9 cellular contexts compared by ENCODE assay signal in genomic region chr2:10497797-10498251, GRCh38. TPM values are rescaled to one million over a fixed set of nuclear protein-coding genes. Genes with fewer than 3 reads are reported as not detected.
DNase-seq lines count a peak whose midpoint lies in the region; ATAC-seq, FAIRE-seq and TF ChIP-seq lines count a peak whose summit lies in the region.
"Had no signal": no experiment of that assay in that cellular context is flagged by ENCODE, and none has a peak within 500 bp of the region (broad histone marks: within the 10 kb centered on the region; RNA-seq: fewer than 3 reads in every experiment).

No MANE protein-coding gene starts in this region.

- H3K27ac Mint-ChIP-seq in astrocyte (ENCODE audit: unreplicated experiment) = peak overlapping the region; percentile 41

- TF ChIP-seq CTCF in A549 (IDR thresholded peaks at IDR 0.05) = no peak
- no peak for TF ChIP-seq CTCF in astrocyte (IDR thresholded peaks at IDR 0.05; ENCODE audit: insufficient read depth, low read depth, low read length)

- no peaks in the 10 kb centered on the region for H3K79me2 ChIP-seq in astrocyte (ENCODE audit: insufficient read depth, low read length)

- H3K9me3 ChIP-seq in A549 (no peaks in the 10 kb centered on the region), astrocyte (ENCODE audit: insufficient read depth, low read depth, low read length) (no peaks in the 10 kb centered on the region)

- no peaks in the 10 kb centered on the region for H3K36me3 ChIP-seq in astrocyte (ENCODE audit: insufficient read depth, low read length)

- H3K4me1 Mint-ChIP-seq in astrocyte (ENCODE audit: low read depth, unreplicated experiment) = peaks cover 6% of the 10 kb centered on the region

- peak; percentile 84 to 85 for DNase-seq in A549 (ENCODE audit: low read depth in 1 of 2, low spot score in 1 of 2)
- DNase-seq in HPDE6-E6E7 (ENCODE audit: extremely low spot score) = peak; percentile 91
- peak; percentile 6 for DNase-seq in SKM-1 treated with dmso at 0.1 percent for 144 hours (lab: John Stamatoyannopoulos, UW; ENCODE audit: unreplicated experiment)
- DNase-seq in astrocyte (ENCODE audit: low read depth) = peak; percentile 79
- DNase-seq in kidney tubule cell (ENCODE audit: low spot score) = peak; percentile 91
- peak; percentile 45 to 48 for DNase-seq in stimulated activated CD8-positive, alpha-beta memory T cell treated with anti-CD3 and anti-CD28 coated beads, Interleukin-15, amount 100 ng/mL, for 4 hours (ENCODE audit: low read depth in 2 of 2)

- TF ChIP-seq POLR2A in A549 (IDR thresholded peaks at IDR 0.05; ENCODE audit: low read length) = no peak

- peak; percentile 55 to 61; a peak in 2 of 5 replicates for TF ChIP-seq EP300 in A549 (IDR thresholded peaks at IDR 0.05)

- H3K27me3 ChIP-seq in astrocyte (ENCODE audit: insufficient read depth, low read length) = peaks cover 4% of the 10 kb centered on the region

- CTCF ChIA-PET in A549 (lab: Yijun Ruan, JAX) = interaction anchor here (0.6 to 2.6 kb wide), 7 partner anchors 14 to 89 kb away, joined by 3 to 9 read pairs (median 4); partner anchors contain the start of gene ODC1

- H2AFZ ChIP-seq in astrocyte (ENCODE audit: low read depth, low read length) = peak overlapping the region; percentile 23

- peaks cover 41% of the 10 kb centered on the region for H3K27me3 Mint-ChIP-seq in astrocyte (ENCODE audit: low read depth, unreplicated experiment)

- H3K4me2 ChIP-seq in A549 (peak overlapping the region; percentile 75), astrocyte (ENCODE audit: low read length) (peak overlapping the region; percentile 55)

- POLR2A ChIA-PET in A549 (lab: Yijun Ruan, JAX) = interaction anchor here (0.8 to 1.8 kb wide), 5 partner anchors 11 to 61 kb away, joined by 3 to 10 read pairs (median 4); partner anchors contain the start of gene ODC1

- peaks cover 4% of the 10 kb centered on the region for H3K9me3 Mint-ChIP-seq in astrocyte (ENCODE audit: unreplicated experiment)

- H3K27ac ChIP-seq in A549 = peak overlapping the region; percentile 32 to 62; a peak in 4 of 6 replicates
- no peak overlapping the region for H3K27ac ChIP-seq in astrocyte (ENCODE audit: low read depth, low read length)

- H3K9ac ChIP-seq in astrocyte (ENCODE audit: low read length) = peak overlapping the region; percentile 5

- WGBS in A549 (ENCODE audit: missing lambda C conversion rate) = 8% methylated on average over 21 of the region's 24 CpGs

- H3K4me3 ChIP-seq in A549 (no peak overlapping the region), astrocyte (ENCODE audit: insufficient read depth, low read depth, low read length) (no peak overlapping the region)

- H3K4me3 Mint-ChIP-seq in astrocyte (ENCODE audit: unreplicated experiment) = no peak overlapping the region

- FAIRE-seq in A549 (lab: Jason Lieb, UNC) (no peak), astrocyte (lab: Jason Lieb, UNC) (no peak)

- H3K36me3 Mint-ChIP-seq in astrocyte (ENCODE audit: low read depth, unreplicated experiment) = peaks cover 2% of the 10 kb centered on the region
- H3K36me3 Mint-ChIP-seq: brain had no signal

- TF ChIP-seq RAD21 in A549 (conservative IDR thresholded peaks at IDR 0.05 in 1 of 2, IDR thresholded peaks at IDR 0.05 in 1 of 2) = peak in 1 of 2 experiments; percentile 27; a peak in 2 of 5 replicates

- no peaks in the 10 kb centered on the region for H4K20me1 ChIP-seq in astrocyte (ENCODE audit: insufficient read depth, low read length)

- H3K4me1 ChIP-seq in A549 = peaks cover 38% of the 10 kb centered on the region
- peaks cover 22% of the 10 kb centered on the region for H3K4me1 ChIP-seq in astrocyte (ENCODE audit: insufficient read depth, low read length)

- ATAC-seq in A549 (peak; percentile 64 to 66), HG03354 (IDR thresholded peaks at IDR 0.05; ENCODE audit: poor library complexity, severe bottlenecking, unreplicated experiment) (no peak), HG03139 (IDR thresholded peaks at IDR 0.05; ENCODE audit: unreplicated experiment) (no peak)

TF ChIP-seq in A549, 52 proteins besides CTCF, POLR2A, EP300 and RAD21:
- TF ChIP-seq FOSL2 (IDR thresholded peaks at IDR 0.05) (peak; percentile 85), FOSL2 (CRISPR knock-in tag; IDR thresholded peaks at IDR 0.05) (peak; percentile 98), NPAS2 (CRISPR knock-in tag; IDR thresholded peaks at IDR 0.05; ENCODE audit: borderline replicate concordance) (no peak), PBX3 (IDR thresholded peaks at IDR 0.05) (peak; percentile 80), BHLHE40 (IDR thresholded peaks at IDR 0.05; ENCODE audit: low read depth, low read length) (peak; percentile 88), KDM1A (IDR thresholded peaks at IDR 0.05; ENCODE audit: low read depth) (no peak), SMC3 (IDR thresholded peaks at IDR 0.05) (peak; percentile 28; the same call in 1 of the 3 replicates), CEBPB (IDR thresholded peaks at IDR 0.05) (peak; percentile 62 to 65), HES2 (IDR thresholded peaks at IDR 0.05) (peak; percentile 54; the same call in 1 of the 2 replicates), BCL3 (IDR thresholded peaks at IDR 0.05) (peak; percentile 83; the same call in 2 of the 3 replicates), ZFP36 (IDR thresholded peaks at IDR 0.05; ENCODE audit: borderline replicate concordance, partially characterized antibody) (no peak), GATA3 (IDR thresholded peaks at IDR 0.05; ENCODE audit: borderline replicate concordance) (peak; percentile 73; the same call in 1 of the 2 replicates), CBX2 (IDR thresholded peaks at IDR 0.05; ENCODE audit: borderline replicate concordance, low read depth) (no peak), JUN (IDR thresholded peaks at IDR 0.05) (peak; percentile 36 to 63; a peak in 3 of 5 replicates), MAX (IDR thresholded peaks at IDR 0.05) (peak; percentile 73; the same call in 1 of the 2 replicates), JUNB (IDR thresholded peaks at IDR 0.05) (peak; percentile 74), HEYL (CRISPR knock-in tag; IDR thresholded peaks at IDR 0.05) (no peak)

RNA-seq across cellular contexts. Expression of gene ODC1, which starts 49.7 kb away (rescaled TPM):
- 198 and 265 TPM in 2 replicates for polyA plus RNA-seq in A549 (2011; rRNA removed)
- 147 and 159 TPM in 2 replicates for polyA plus RNA-seq in A549 (2012; cell fraction: cytosol; rRNA removed)
- polyA plus RNA-seq in A549 (2012; cell fraction: nucleus; rRNA removed) = 84.5 and 165 TPM in 2 replicates
- polyA plus RNA-seq in A549 (2017; fragmentation: RNase III; extraction: RNeasy Plus Mini Kit Qiagen cat#74134 plus additional on column Dnase treatment) = 56.3 to 89.5 TPM (median 57.8 TPM) in 3 replicates
- polyA minus RNA-seq in A549 (2011; rRNA and poly(A)+ RNA removed) = 110 and 113 TPM in 2 replicates
- 85.3 and 119 TPM in 2 replicates for total RNA-seq in astrocyte

Comparison
In these comparisons a context has a peak if more than half of its experiments do, and no peak if none do; other contexts are left out.
1. ATAC-seq: peak in A549 (2 of 2); none in HG03354 (single experiment) and HG03139 (single experiment).
2. DNase-seq: peak in every context shown above with its lines; median percentile 91 in HPDE6-E6E7; 91 in kidney tubule cell; 84 in A549; 79 in astrocyte; 46 in stimulated activated CD8-positive, alpha-beta memory T cell treated with anti-CD3 and anti-CD28 coated beads, Interleukin-15, amount 100 ng/mL, for 4 hours; 6 in SKM-1 treated with dmso at 0.1 percent for 144 hours.